ENCODE assay signal across 19 cellular contexts in the genomic region with DNA sequence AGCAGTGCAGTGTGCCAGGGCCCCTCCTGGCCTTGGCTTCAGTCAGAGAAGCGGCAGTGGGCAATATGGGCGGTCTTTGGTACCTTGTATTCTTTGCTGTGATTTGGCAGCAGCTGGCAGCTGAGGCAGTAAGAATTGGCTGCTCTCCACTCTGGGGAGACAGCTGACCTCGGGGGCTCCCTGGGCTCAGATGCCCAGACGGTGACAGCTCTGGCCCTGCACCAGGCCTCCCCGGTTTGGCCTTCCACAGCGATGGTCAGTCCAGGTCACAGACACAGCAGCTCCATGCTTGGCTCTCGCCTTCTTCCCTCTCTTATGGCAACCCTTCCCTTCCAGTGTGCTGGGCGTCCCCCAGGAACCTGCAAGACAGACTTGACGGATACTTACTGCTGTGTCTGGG.
A peak's percentile ranks its signal among the peaks of the same experiment; 100 is the strongest.
DNase-seq lines count a peak whose midpoint lies in the region; ATAC-seq, FAIRE-seq and TF ChIP-seq lines count a peak whose summit lies in the region.
"Had no signal": no experiment of that assay in that cellular context is flagged by ENCODE, and none has a peak within 500 bp of the region (broad histone marks: within the 10 kb centered on the region; RNA-seq: fewer than 3 reads in every experiment).

No MANE protein-coding gene starts in this region.

- H3K79me2 ChIP-seq in astrocyte (ENCODE audit: insufficient read depth, low read length): no peaks in the 10 kb centered on the region

- H2AK5ac ChIP-seq in IMR-90 (ENCODE audit: low read depth, low read length): no peak overlapping the region

- no peak overlapping the region for H4K8ac ChIP-seq in IMR-90 (ENCODE audit: low read depth in 2 of 2, low read length in 2 of 2)

- no peaks in the 10 kb centered on the region for H3K9me3 ChIP-seq in CD4-positive, CD25-positive, alpha-beta regulatory T cell (ENCODE audit: control insufficient read depth in 2 of 2, low read length in 2 of 2)
- H3K9me3 ChIP-seq in IMR-90 (ENCODE audit: control insufficient read depth, insufficient read depth, low read length) (no peaks in the 10 kb centered on the region), astrocyte (ENCODE audit: insufficient read depth, low read depth, low read length) (no peaks in the 10 kb centered on the region)
- H3K9me3 ChIP-seq in naive thymus-derived CD4-positive, alpha-beta T cell (ENCODE audit: control insufficient read depth in 2 of 3, low read length in 3 of 3): no peaks in the 10 kb centered on the region
- H3K9me3 ChIP-seq: BE2C, thyroid gland had no signal

- H3K27me3 Mint-ChIP-seq in CD4-positive, CD25-positive, alpha-beta regulatory T cell: no peaks in the 10 kb centered on the region
- peaks cover 2% of the 10 kb centered on the region for H3K27me3 Mint-ChIP-seq in astrocyte (ENCODE audit: low read depth, unreplicated experiment)
- no peaks in the 10 kb centered on the region for H3K27me3 Mint-ChIP-seq in naive thymus-derived CD4-positive, alpha-beta T cell
- H3K27me3 Mint-ChIP-seq: activated B cell treated with CpG ODN at 0.5 μM for 24 hours had no signal

- no peaks in the 10 kb centered on the region for H3K36me3 Mint-ChIP-seq in CD4-positive, CD25-positive, alpha-beta regulatory T cell
- H3K36me3 Mint-ChIP-seq in astrocyte (ENCODE audit: low read depth, unreplicated experiment): no peaks in the 10 kb centered on the region
- peaks cover 0 to 3% (median 0%) of the 10 kb centered on the region in 5 donors for H3K36me3 Mint-ChIP-seq in naive thymus-derived CD4-positive, alpha-beta T cell

- H3K27ac ChIP-seq in CD4-positive, CD25-positive, alpha-beta regulatory T cell (ENCODE audit: insufficient read depth, low read length, poor library complexity, severe bottlenecking): peak overlapping the region; percentile 81
- no peak overlapping the region for H3K27ac ChIP-seq in IMR-90 (ENCODE audit: insufficient read depth, low read length)
- no peak overlapping the region for H3K27ac ChIP-seq in astrocyte (ENCODE audit: low read depth, low read length)
- H3K27ac ChIP-seq in naive thymus-derived CD4-positive, alpha-beta T cell (ENCODE audit: low read depth, low read length): peak overlapping the region; percentile 41
- H3K27ac ChIP-seq: dorsolateral prefrontal cortex, thyroid gland had no signal

- no peak overlapping the region for H2BK5ac ChIP-seq in IMR-90 (ENCODE audit: low read depth, low read length, poor library complexity, severe bottlenecking)

- H4K5ac ChIP-seq in IMR-90 (ENCODE audit: low read depth, low read length): no peak overlapping the region

- TF ChIP-seq CTCF in IMR-90 (conservative IDR thresholded peaks at IDR 0.05; ENCODE audit: low read depth, low read length) (no peak), astrocyte (IDR thresholded peaks at IDR 0.05; ENCODE audit: insufficient read depth, low read depth, low read length) (no peak), foreskin fibroblast (IDR thresholded peaks at IDR 0.05; ENCODE audit: low read depth, low read length) (no peak)

- no peak overlapping the region for H3K56ac ChIP-seq in IMR-90 (ENCODE audit: extremely low read depth, insufficient read depth, low read length)

- WGBS in IMR-90 (ENCODE audit: extremely low coverage in 2 of 2, insufficient read length in 1 of 2), 2 experiments: 53% methylated on average over 6 of the region's 9 CpGs; no CpG with 5 or more reads in 1 of the 2 experiments

- H3K23ac ChIP-seq in IMR-90 (ENCODE audit: low read depth, low read length): no peak overlapping the region

- H3K4me2 ChIP-seq in IMR-90 (ENCODE audit: low read depth, low read length) (no peak overlapping the region), astrocyte (ENCODE audit: low read length) (no peak overlapping the region)

- peaks cover 12 to 26% (median 13%) of the 10 kb centered on the region in 4 donors for H3K4me1 Mint-ChIP-seq in CD4-positive, CD25-positive, alpha-beta regulatory T cell
- peaks cover 21% of the 10 kb centered on the region for H3K4me1 Mint-ChIP-seq in astrocyte (ENCODE audit: low read depth, unreplicated experiment)
- peaks cover 8 to 36% (median 31%) of the 10 kb centered on the region in 7 donors for H3K4me1 Mint-ChIP-seq in naive thymus-derived CD4-positive, alpha-beta T cell

- no peak for ATAC-seq in CD4-positive, CD25-positive, alpha-beta regulatory T cell (ENCODE audit: low read depth in 2 of 2)
- ATAC-seq in IMR-90 (ENCODE audit: low read depth): no peak
- ATAC-seq in naive thymus-derived CD4-positive, alpha-beta T cell: no peak
- no peak for ATAC-seq in HG02885 (IDR thresholded peaks at IDR 0.05; ENCODE audit: poor library complexity, unreplicated experiment)
- ATAC-seq in GM18520 (IDR thresholded peaks at IDR 0.05; ENCODE audit: unreplicated experiment): no peak
- ATAC-seq: HCT116, HepG2 had no signal

- H2BK20ac ChIP-seq in IMR-90 (ENCODE audit: low read depth, low read length): no peak overlapping the region

- no peak for TF ChIP-seq POLR2A in IMR-90 (IDR thresholded peaks at IDR 0.05; ENCODE audit: low read depth, low read length)

- 0 out of 2 replicates have a peak, but pooled peaks cover 3% of the 10 kb centered on the region for H3K9me1 ChIP-seq in IMR-90 (ENCODE audit: insufficient read depth, low read length)

- no peak overlapping the region for H2BK120ac ChIP-seq in IMR-90 (ENCODE audit: low read depth, low read length)

- no peaks in the 10 kb centered on the region for H3K36me3 ChIP-seq in CD4-positive, CD25-positive, alpha-beta regulatory T cell (ENCODE audit: control insufficient read depth, insufficient read depth, low read length)
- H3K36me3 ChIP-seq in IMR-90 (ENCODE audit: control insufficient read depth, insufficient read depth, low read length) (no peaks in the 10 kb centered on the region), astrocyte (ENCODE audit: insufficient read depth, low read length) (no peaks in the 10 kb centered on the region)
- no peaks in the 10 kb centered on the region for H3K36me3 ChIP-seq in naive thymus-derived CD4-positive, alpha-beta T cell (ENCODE audit: control insufficient read depth in 2 of 3, insufficient read depth in 3 of 3, low read length in 3 of 3)
- H3K36me3 ChIP-seq: BE2C, thyroid gland had no signal

- no peak for DNase-seq in CD4-positive, CD25-positive, alpha-beta regulatory T cell
- no peak for DNase-seq in IMR-90
- DNase-seq in astrocyte (ENCODE audit: low read depth): peak; percentile 21
- DNase-seq in naive thymus-derived CD4-positive, alpha-beta T cell: no peak
- DNase-seq in foreskin fibroblast: no peak
- DNase-seq: activated B cell treated with CpG ODN at 0.5 μM for 24 hours; BE2C; glutamatergic neuron; islet precursor cell; mesendoderm; stimulated activated CD4-positive, alpha-beta T cell treated with anti-CD3 and anti-CD28 coated beads, Interleukin-4, amount 100 ng/mL, for 24 hours; stimulated activated CD8-positive, alpha-beta memory T cell treated with anti-CD3 and anti-CD28 coated beads, Interleukin-4, amount 100 ng/mL, for 48 hours had no signal

- H3K4ac ChIP-seq in IMR-90 (ENCODE audit: low read depth, low read length): no peak overlapping the region

- no peak overlapping the region for H3K14ac ChIP-seq in IMR-90 (replicated peaks; ENCODE audit: low read depth, low read length)

- H4K20me1 ChIP-seq in IMR-90 (ENCODE audit: insufficient read depth, low read length) (no peaks in the 10 kb centered on the region), astrocyte (ENCODE audit: insufficient read depth, low read length) (no peaks in the 10 kb centered on the region)

- H2AFZ ChIP-seq in IMR-90 (replicated peaks; ENCODE audit: low read length, poor library complexity) (peak overlapping the region; percentile 52), astrocyte (ENCODE audit: low read depth, low read length) (no peak overlapping the region)

- peaks cover 0 to 2% (median 0%) of the 10 kb centered on the region in 7 donors for H3K9me3 Mint-ChIP-seq in CD4-positive, CD25-positive, alpha-beta regulatory T cell
- H3K9me3 Mint-ChIP-seq in astrocyte (ENCODE audit: unreplicated experiment): no peaks in the 10 kb centered on the region
- H3K9me3 Mint-ChIP-seq in naive thymus-derived CD4-positive, alpha-beta T cell: peaks cover 0 to 2% (median 0%) of the 10 kb centered on the region in 11 donors
- H3K9me3 Mint-ChIP-seq: activated B cell treated with CpG ODN at 0.5 μM for 24 hours had no signal

- no peak overlapping the region for H3K4me3 ChIP-seq in CD4-positive, CD25-positive, alpha-beta regulatory T cell (ENCODE audit: low read depth, low read length)
- H3K4me3 ChIP-seq in IMR-90 (ENCODE audit: insufficient read depth, low read depth, low read length) (no peak overlapping the region), astrocyte (ENCODE audit: insufficient read depth, low read depth, low read length) (no peak overlapping the region), foreskin fibroblast (ENCODE audit: low read depth in 1 of 2, low read length in 2 of 2) (no peak overlapping the region)
- no peak overlapping the region for H3K4me3 ChIP-seq in naive thymus-derived CD4-positive, alpha-beta T cell (ENCODE audit: low read length)
- H3K4me3 ChIP-seq: dorsolateral prefrontal cortex, thyroid gland had no signal

- BruUV-seq in IMR-90 (replicated peaks; lab: Mats Ljungman, UMichigan): no TSS peak

- no peak overlapping the region for H2BK15ac ChIP-seq in IMR-90 (ENCODE audit: low read depth, low read length)

- H4K91ac ChIP-seq in IMR-90 (ENCODE audit: insufficient read depth, low read depth, low read length): no peak overlapping the region

- intact Hi-C loops in IMR-90 (cut with micrococcal nuclease): no loop called here
- intact Hi-C loops in naive thymus-derived CD4-positive, alpha-beta T cell (cut with micrococcal nuclease): loop anchor here (1.0 to 5.0 kb wide), 3 partner anchors 7 to 88 kb away; no protein-coding TSS in a partner anchor

- POLR2A ChIA-PET in IMR-90 (lab: Charles Lee; ENCODE audit: unreplicated experiment): no interaction called here
- POLR2A ChIA-PET in naive thymus-derived CD4-positive, alpha-beta T cell (lab: Charles Lee): interaction anchor here (1.1 kb wide), 1 partner anchor 327 kb away, joined by 3 read pairs; no protein-coding TSS in a partner anchor

- in situ Hi-C loops in IMR-90 (cut with MboI; ENCODE audit: low sequenced_read_pairs): no loop called here

- H3K79me1 ChIP-seq in IMR-90 (ENCODE audit: low read depth in 1 of 2, low read length in 2 of 2): no peaks in the 10 kb centered on the region

- H3K27me3 ChIP-seq in CD4-positive, CD25-positive, alpha-beta regulatory T cell (ENCODE audit: control insufficient read depth, insufficient read depth, low read length): no peaks in the 10 kb centered on the region
- H3K27me3 ChIP-seq in IMR-90 (ENCODE audit: control insufficient read depth, insufficient read depth, low read length) (peaks cover 7% of the 10 kb centered on the region; the same call in 1 of the 2 replicates), astrocyte (ENCODE audit: insufficient read depth, low read length) (no peaks in the 10 kb centered on the region)
- H3K27me3 ChIP-seq in naive thymus-derived CD4-positive, alpha-beta T cell (ENCODE audit: control insufficient read depth in 2 of 2, insufficient read depth in 2 of 2, low read length in 2 of 2): no peaks in the 10 kb centered on the region
- H3K27me3 ChIP-seq: BE2C, thyroid gland had no signal

- H3K18ac ChIP-seq in IMR-90 (ENCODE audit: low read depth, low read length): no peak overlapping the region

- H3K27ac Mint-ChIP-seq in CD4-positive, CD25-positive, alpha-beta regulatory T cell: peak overlapping the region; percentile 95 to 96 (median 96)
- H3K27ac Mint-ChIP-seq in astrocyte (ENCODE audit: unreplicated experiment): no peak overlapping the region
- H3K27ac Mint-ChIP-seq in naive thymus-derived CD4-positive, alpha-beta T cell: peak overlapping the region; percentile 9 to 97 (median 95)
- H3K27ac Mint-ChIP-seq: activated B cell treated with CpG ODN at 0.5 μM for 24 hours had no signal

- H3K9ac ChIP-seq in IMR-90 (ENCODE audit: low read depth, low read length) (no peak overlapping the region), astrocyte (ENCODE audit: low read length) (no peak overlapping the region)

- no peak for FAIRE-seq in astrocyte (lab: Jason Lieb, UNC)
- FAIRE-seq: GM18507, HepG2 had no signal

- no peak for TF ChIP-seq RAD21 in IMR-90 (IDR thresholded peaks at IDR 0.05; ENCODE audit: low read length)

- peak overlapping the region in 2 of 4 donors; percentile 15 to 53 for H3K4me3 Mint-ChIP-seq in CD4-positive, CD25-positive, alpha-beta regulatory T cell
- H3K4me3 Mint-ChIP-seq in astrocyte (ENCODE audit: unreplicated experiment): no peak overlapping the region
- H3K4me3 Mint-ChIP-seq in naive thymus-derived CD4-positive, alpha-beta T cell: peak overlapping the region in 2 of 10 donors; percentile 11 to 63
- H3K4me3 Mint-ChIP-seq: activated B cell treated with CpG ODN at 0.5 μM for 24 hours had no signal

- CTCF ChIA-PET in IMR-90 (lab: Yijun Ruan, JAX): no interaction called here
- CTCF ChIA-PET in naive thymus-derived CD4-positive, alpha-beta T cell (lab: Charles Lee): interaction anchor here (0.6 kb wide), 1 partner anchor 284 kb away, joined by 5 read pairs; no protein-coding TSS in a partner anchor

- peaks cover 20% of the 10 kb centered on the region for H3K4me1 ChIP-seq in CD4-positive, CD25-positive, alpha-beta regulatory T cell (ENCODE audit: control insufficient read depth, insufficient read depth, low read length, poor library complexity, severe bottlenecking)
- no peaks in the 10 kb centered on the region for H3K4me1 ChIP-seq in IMR-90 (ENCODE audit: control insufficient read depth, insufficient read depth, low read length)
- peaks cover 27% of the 10 kb centered on the region for H3K4me1 ChIP-seq in astrocyte (ENCODE audit: insufficient read depth, low read length)
- peaks cover 22 to 24% of the 10 kb centered on the region in 2 donors for H3K4me1 ChIP-seq in naive thymus-derived CD4-positive, alpha-beta T cell (ENCODE audit: control insufficient read depth in 2 of 2, insufficient read depth in 2 of 2, low read length in 2 of 2)
- H3K4me1 ChIP-seq: BE2C had no signal

- H2AK9ac ChIP-seq in IMR-90 (replicated peaks; ENCODE audit: low read depth, low read length, poor library complexity): no peak overlapping the region

- dilution Hi-C loops in IMR-90 (cut with HindIII; ENCODE audit: low sequenced_read_pairs, unreplicated experiment): no loop called here

Comparison
In these comparisons a context has a peak if more than half of its experiments do, and no peak if none do; other contexts are left out.
1. H3K27ac ChIP-seq: peak in CD4-positive, CD25-positive, alpha-beta regulatory T cell (single experiment) and naive thymus-derived CD4-positive, alpha-beta T cell (single experiment); none in IMR-90 (single experiment) and astrocyte (single experiment).